ENCODE assay signal across 7 cellular contexts in genomic region chr10:96025566-96025965, GRCh38. TPM values are rescaled to one million over a fixed set of nuclear protein-coding genes. Genes with fewer than 3 reads are reported as not detected.
DNase-seq lines count a peak whose midpoint lies in the region; ATAC-seq and TF ChIP-seq lines count a peak whose summit lies in the region.

No MANE protein-coding gene starts in this region.

- POLR2A ChIA-PET in activated CD8-positive, alpha-beta T cell treated with anti-CD3 and anti-CD28 coated beads, Interleukin-2, amount 10 ng/mL, durations not matched to agents 7 days and 5 days (lab: Charles Lee): no interaction called here

- no peaks in the 10 kb centered on the region for H3K9me3 ChIP-seq in ascending aorta

- no peaks in the 10 kb centered on the region for H3K4me1 ChIP-seq in ascending aorta

- peaks cover 2% of the 10 kb centered on the region for H3K27me3 Mint-ChIP-seq in activated CD8-positive, alpha-beta T cell treated with anti-CD3 and anti-CD28 coated beads, Interleukin-2, amount 10 ng/mL, durations not matched to agents 7 days and 5 days (ENCODE audit: low read depth)
- H3K27me3 Mint-ChIP-seq in nephron progenitor cell (ENCODE audit: low read depth, poor library complexity): peaks cover 4% of the 10 kb centered on the region

- TF ChIP-seq CTCF in GM12872 (IDR thresholded peaks at IDR 0.05; ENCODE audit: insufficient read depth, low read depth, low read length): peak; percentile 66
- TF ChIP-seq CTCF in nephron progenitor cell (IDR thresholded peaks at IDR 0.05): peak; percentile 11
- no peak for TF ChIP-seq CTCF in ascending aorta (IDR thresholded peaks at IDR 0.05)

- CTCF ChIA-PET in activated CD8-positive, alpha-beta T cell treated with anti-CD3 and anti-CD28 coated beads, Interleukin-2, amount 10 ng/mL, durations not matched to agents 7 days and 5 days (lab: Charles Lee): interaction anchor here (1.1 to 1.8 kb wide), 2 partner anchors 9 to 204 kb away, joined by 4 to 5 read pairs; no protein-coding TSS in a partner anchor

- no peaks in the 10 kb centered on the region for H3K27me3 ChIP-seq in ascending aorta

- H3K4me3 Mint-ChIP-seq in activated CD8-positive, alpha-beta T cell treated with anti-CD3 and anti-CD28 coated beads, Interleukin-2, amount 10 ng/mL, durations not matched to agents 7 days and 5 days: no peak overlapping the region
- H3K4me3 Mint-ChIP-seq in nephron progenitor cell: no peak overlapping the region

- no peaks in the 10 kb centered on the region for H3K36me3 ChIP-seq in ascending aorta

- intact Hi-C loops in ascending aorta (cut with DNase I): no loop called here

- no peak overlapping the region for H3K4me3 ChIP-seq in ascending aorta

- H3K36me3 Mint-ChIP-seq in activated CD8-positive, alpha-beta T cell treated with anti-CD3 and anti-CD28 coated beads, Interleukin-2, amount 10 ng/mL, durations not matched to agents 7 days and 5 days (ENCODE audit: low read depth): no peaks in the 10 kb centered on the region
- no peaks in the 10 kb centered on the region for H3K36me3 Mint-ChIP-seq in nephron progenitor cell (ENCODE audit: low read depth)

- H3K9me3 Mint-ChIP-seq in activated CD8-positive, alpha-beta T cell treated with anti-CD3 and anti-CD28 coated beads, Interleukin-2, amount 10 ng/mL, durations not matched to agents 7 days and 5 days (ENCODE audit: insufficient read depth): no peaks in the 10 kb centered on the region
- H3K9me3 Mint-ChIP-seq in nephron progenitor cell: no peaks in the 10 kb centered on the region

- ATAC-seq in HG03139 (IDR thresholded peaks at IDR 0.05; ENCODE audit: unreplicated experiment): peak; percentile 47
- no peak for ATAC-seq in activated CD8-positive, alpha-beta T cell treated with anti-CD3 and anti-CD28 coated beads, Interleukin-2, amount 10 ng/mL, durations not matched to agents 7 days and 5 days

- no peak overlapping the region for H3K27ac Mint-ChIP-seq in activated CD8-positive, alpha-beta T cell treated with anti-CD3 and anti-CD28 coated beads, Interleukin-2, amount 10 ng/mL, durations not matched to agents 7 days and 5 days
- no peak overlapping the region for H3K27ac Mint-ChIP-seq in nephron progenitor cell

- H3K27ac ChIP-seq in ascending aorta: no peak overlapping the region

- DNase-seq in activated CD8-positive, alpha-beta T cell treated with anti-CD3 and anti-CD28 coated beads, Interleukin-2, amount 10 ng/mL, durations not matched to agents 7 days and 5 days: peak; percentile 24
- peak; percentile 23 for DNase-seq in nephron progenitor cell
- no peak for DNase-seq in ascending aorta (ENCODE audit: low spot score in 2 of 2)
- no peak for DNase-seq in activated gamma-delta T cell treated with Interleukin-2 at 50 U/mL for 16 hours
- no peak for DNase-seq in NCI-H187 (lab: John Stamatoyannopoulos, UW)

- peaks cover 1% of the 10 kb centered on the region for H3K4me1 Mint-ChIP-seq in activated CD8-positive, alpha-beta T cell treated with anti-CD3 and anti-CD28 coated beads, Interleukin-2, amount 10 ng/mL, durations not matched to agents 7 days and 5 days (ENCODE audit: low read depth)
- peaks cover 6% of the 10 kb centered on the region for H3K4me1 Mint-ChIP-seq in nephron progenitor cell

RNA-seq across cellular contexts. Expression of gene CCNJ, which starts 17.8 kb away (rescaled TPM):
- total RNA-seq in activated CD8-positive, alpha-beta T cell treated with anti-CD3 and anti-CD28 coated beads, Interleukin-2, amount 10 ng/mL, durations not matched to agents 7 days and 5 days: 1 to 10 TPM; 4.5 to 5.3 TPM
- 6.0 TPM for total RNA-seq in ascending aorta

Comparison
In these comparisons a context has a peak if more than half of its experiments do, and no peak if none do; other contexts are left out.
1. CTCF ChIP-seq: peak in GM12872 (single experiment) and nephron progenitor cell (single experiment); none in ascending aorta (0 of 3).
2. DNase-seq: peak in activated CD8-positive, alpha-beta T cell treated with anti-CD3 and anti-CD28 coated beads, Interleukin-2, amount 10 ng/mL, durations not matched to agents 7 days and 5 days (single experiment) and nephron progenitor cell (single experiment); none in ascending aorta (0 of 2), activated gamma-delta T cell treated with Interleukin-2 at 50 U/mL for 16 hours (single experiment) and NCI-H187 (0 of 2).